Comparison of ENCODE assay signal across 10 cellular contexts in the genomic region with DNA sequence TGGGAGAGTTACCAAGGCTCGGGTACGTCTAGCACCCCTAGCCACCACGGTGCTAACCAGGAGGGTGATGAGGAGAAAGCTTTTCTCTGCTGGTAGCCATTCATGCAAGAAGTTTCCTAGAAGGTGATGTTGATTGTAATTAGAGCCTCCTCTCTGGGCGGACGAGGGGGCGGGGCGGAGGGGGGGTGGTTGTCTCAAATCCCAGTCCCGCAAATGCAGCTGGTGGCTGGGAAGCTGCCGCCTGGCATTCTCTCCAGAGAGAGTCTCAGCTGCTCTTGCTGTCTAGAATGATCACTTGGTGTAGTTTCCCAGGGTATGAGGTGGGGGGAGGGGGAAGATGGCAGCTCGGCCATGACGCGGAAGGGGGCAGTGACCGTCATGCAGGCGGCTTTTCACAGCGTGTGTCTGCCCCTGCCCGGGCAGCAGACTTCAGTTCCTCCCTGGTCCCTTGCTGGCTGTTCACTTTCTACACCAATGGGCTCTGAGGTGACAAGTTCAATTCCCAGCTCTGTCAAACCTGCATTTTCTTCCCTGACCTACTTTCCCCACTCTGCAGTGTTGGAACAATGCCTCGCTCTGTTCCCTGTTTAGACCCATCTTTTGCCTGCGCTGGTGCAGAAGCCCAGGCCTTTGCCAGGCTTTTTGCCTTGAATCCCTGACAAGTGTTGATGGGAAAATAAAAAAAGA.
DNase-seq lines count a peak whose midpoint lies in the region; ATAC-seq, FAIRE-seq and TF ChIP-seq lines count a peak whose summit lies in the region.
"Had no signal": no experiment of that assay in that cellular context is flagged by ENCODE, and none has a peak within 500 bp of the region (broad histone marks: within the 10 kb centered on the region; RNA-seq: fewer than 3 reads in every experiment).

No MANE protein-coding gene starts in this region.

- peak overlapping the region; percentile 54 for H3K27ac Mint-ChIP-seq in stimulated activated memory B cell treated with anti-CD40 and anti-IgM and Interleukin-4, amounts not matched to agents 10 μg/mL and 1 μg/mL and 100 μg/mL, for 72 hours

- H3K36me3 Mint-ChIP-seq in stimulated activated memory B cell treated with anti-CD40 and anti-IgM and Interleukin-4, amounts not matched to agents 10 μg/mL and 1 μg/mL and 100 μg/mL, for 72 hours = peaks cover 8% of the 10 kb centered on the region

- ATAC-seq in stimulated activated memory B cell treated with anti-CD40 and anti-IgM and Interleukin-4, amounts not matched to agents 10 μg/mL and 1 μg/mL and 100 μg/mL, for 72 hours = no peak
- no peak for ATAC-seq in GM18498 (IDR thresholded peaks at IDR 0.05; ENCODE audit: unreplicated experiment)

- H3K27ac ChIP-seq in caudate nucleus (ENCODE audit: low read depth, low read length) (peak overlapping the region; percentile 59), keratinocyte (ENCODE audit: control insufficient read depth, insufficient read depth, low read length) (peak overlapping the region; percentile 20)

- H3K4me1 Mint-ChIP-seq in stimulated activated memory B cell treated with anti-CD40 and anti-IgM and Interleukin-4, amounts not matched to agents 10 μg/mL and 1 μg/mL and 100 μg/mL, for 72 hours = peaks cover 58% of the 10 kb centered on the region

- H3K27me3 Mint-ChIP-seq in stimulated activated memory B cell treated with anti-CD40 and anti-IgM and Interleukin-4, amounts not matched to agents 10 μg/mL and 1 μg/mL and 100 μg/mL, for 72 hours = no peaks in the 10 kb centered on the region

- dilution Hi-C loops in keratinocyte (cut with MboI; ENCODE audit: extremely low pct_ligation_motif_present, low sequenced_read_pairs) = no loop called here

- TF ChIP-seq CTCF in keratinocyte (optimal IDR thresholded peaks at IDR 0.05 in 1 of 3, IDR thresholded peaks at IDR 0.05 in 1 of 3, conservative IDR thresholded peaks at IDR 0.05 in 1 of 3; ENCODE audit: extremely low read depth in 1 of 3, insufficient read depth in 2 of 3, low read length in 3 of 3) = no peak

- no peaks in the 10 kb centered on the region for H3K9me3 ChIP-seq in keratinocyte (ENCODE audit: control insufficient read depth, low read depth, low read length)

- no peak overlapping the region for H3K4me2 ChIP-seq in keratinocyte (ENCODE audit: control insufficient read depth, extremely low read depth, insufficient read depth, low read depth, low read length)

- no peaks in the 10 kb centered on the region for H4K20me1 ChIP-seq in keratinocyte (ENCODE audit: control insufficient read depth, extremely low read depth, insufficient read depth, low read length)

- FAIRE-seq in keratinocyte (lab: Jason Lieb, UNC) = no peak

- peak overlapping the region; percentile 70 for H2AFZ ChIP-seq in keratinocyte (ENCODE audit: control insufficient read depth, low read length)

- H3K4me3 Mint-ChIP-seq in stimulated activated memory B cell treated with anti-CD40 and anti-IgM and Interleukin-4, amounts not matched to agents 10 μg/mL and 1 μg/mL and 100 μg/mL, for 72 hours = no peak overlapping the region

- H3K27me3 ChIP-seq in keratinocyte (ENCODE audit: control insufficient read depth, extremely low read depth, insufficient read depth, low read length) = no peaks in the 10 kb centered on the region

- no peak overlapping the region for H3K4me3 ChIP-seq in keratinocyte (ENCODE audit: control insufficient read depth in 2 of 3, extremely low read depth in 1 of 3, insufficient read depth in 2 of 3, low read depth in 1 of 3, low read length in 3 of 3)

- H3K9me1 ChIP-seq in keratinocyte (ENCODE audit: control insufficient read depth, extremely low read depth, insufficient read depth, low read length) = no peaks in the 10 kb centered on the region

- peaks cover 3% of the 10 kb centered on the region for H3K9me3 Mint-ChIP-seq in stimulated activated memory B cell treated with anti-CD40 and anti-IgM and Interleukin-4, amounts not matched to agents 10 μg/mL and 1 μg/mL and 100 μg/mL, for 72 hours

- peaks cover 38% of the 10 kb centered on the region for H3K4me1 ChIP-seq in keratinocyte (ENCODE audit: control insufficient read depth, extremely low read depth, insufficient read depth, low read length)

- H3K36me3 ChIP-seq in keratinocyte (ENCODE audit: control insufficient read depth in 2 of 2, extremely low read depth in 1 of 2, insufficient read depth in 2 of 2, low read length in 2 of 2) = no peaks in the 10 kb centered on the region

- no peaks in the 10 kb centered on the region for H3K79me2 ChIP-seq in keratinocyte (ENCODE audit: control insufficient read depth, insufficient read depth, low read length)

- no peak overlapping the region for H3K9ac ChIP-seq in keratinocyte (ENCODE audit: control insufficient read depth, extremely low read depth, insufficient read depth, low read length)

- DNase-seq in LHCN-M2 (ENCODE audit: low read depth) (peak; percentile 70), caudate nucleus (lab: John Stamatoyannopoulos, UW) (peak in 59 of 61 donors; percentile 25 to 94 (median 72)), keratinocyte (ENCODE audit: low read depth, low spot score) (no peak), activated gamma-delta T cell treated with Interleukin-2 at 50 U/mL for 16 hours (no peak)
- no peak for DNase-seq in NK-92 treated with Interleukin-12 subunit alpha and Interleukin-12 subunit beta, amount 100 ng/mL, for 24 hours (lab: John Stamatoyannopoulos, UW)
- DNase-seq in activated CD4-positive, CD25-positive, alpha-beta regulatory T cell treated with anti-CD3 and anti-CD28 coated beads, Interleukin-2, amount 50 U/mL, for 72 hours = no peak
- DNase-seq: foreskin fibroblast, NCI-H774 had no signal

Comparison
In these comparisons a context has a peak if more than half of its experiments do, and no peak if none do; other contexts are left out.
1. DNase-seq: peak in LHCN-M2 (single experiment) and caudate nucleus (59 of 61); none in keratinocyte (single experiment), NK-92 treated with Interleukin-12 subunit alpha and Interleukin-12 subunit beta, amount 100 ng/mL, for 24 hours (single experiment), activated gamma-delta T cell treated with Interleukin-2 at 50 U/mL for 16 hours (single experiment) and activated CD4-positive, CD25-positive, alpha-beta regulatory T cell treated with anti-CD3 and anti-CD28 coated beads, Interleukin-2, amount 50 U/mL, for 72 hours (single experiment).